ENCODE assay signal across 1 cellular context in the genomic region with DNA sequence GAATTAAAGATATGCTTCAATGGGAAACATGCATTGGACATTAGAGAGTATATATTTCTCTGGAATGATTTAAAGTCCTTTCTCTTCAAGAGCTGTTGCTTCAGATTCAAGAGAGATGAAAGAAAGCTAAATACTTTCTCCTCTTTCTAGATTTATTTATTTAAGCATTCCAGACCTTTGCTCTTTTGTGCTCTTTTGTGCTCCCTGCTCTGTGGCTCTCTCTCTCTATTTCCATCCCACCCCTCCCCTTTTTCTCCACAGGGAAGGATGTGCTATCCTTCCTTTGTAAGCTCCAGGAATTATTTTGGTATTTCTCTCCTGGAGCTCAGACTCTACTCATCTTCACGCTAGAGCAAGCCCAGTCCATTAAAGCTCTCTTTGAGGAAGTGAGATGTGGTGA.
TF ChIP-seq lines count a peak whose summit lies in the region.

No MANE protein-coding gene starts in this region.

TF ChIP-seq in GM23338, 12 proteins besides CTCF, POLR2A, EP300 and RAD21 (continued from another document):
- TF ChIP-seq, protein P1, sequence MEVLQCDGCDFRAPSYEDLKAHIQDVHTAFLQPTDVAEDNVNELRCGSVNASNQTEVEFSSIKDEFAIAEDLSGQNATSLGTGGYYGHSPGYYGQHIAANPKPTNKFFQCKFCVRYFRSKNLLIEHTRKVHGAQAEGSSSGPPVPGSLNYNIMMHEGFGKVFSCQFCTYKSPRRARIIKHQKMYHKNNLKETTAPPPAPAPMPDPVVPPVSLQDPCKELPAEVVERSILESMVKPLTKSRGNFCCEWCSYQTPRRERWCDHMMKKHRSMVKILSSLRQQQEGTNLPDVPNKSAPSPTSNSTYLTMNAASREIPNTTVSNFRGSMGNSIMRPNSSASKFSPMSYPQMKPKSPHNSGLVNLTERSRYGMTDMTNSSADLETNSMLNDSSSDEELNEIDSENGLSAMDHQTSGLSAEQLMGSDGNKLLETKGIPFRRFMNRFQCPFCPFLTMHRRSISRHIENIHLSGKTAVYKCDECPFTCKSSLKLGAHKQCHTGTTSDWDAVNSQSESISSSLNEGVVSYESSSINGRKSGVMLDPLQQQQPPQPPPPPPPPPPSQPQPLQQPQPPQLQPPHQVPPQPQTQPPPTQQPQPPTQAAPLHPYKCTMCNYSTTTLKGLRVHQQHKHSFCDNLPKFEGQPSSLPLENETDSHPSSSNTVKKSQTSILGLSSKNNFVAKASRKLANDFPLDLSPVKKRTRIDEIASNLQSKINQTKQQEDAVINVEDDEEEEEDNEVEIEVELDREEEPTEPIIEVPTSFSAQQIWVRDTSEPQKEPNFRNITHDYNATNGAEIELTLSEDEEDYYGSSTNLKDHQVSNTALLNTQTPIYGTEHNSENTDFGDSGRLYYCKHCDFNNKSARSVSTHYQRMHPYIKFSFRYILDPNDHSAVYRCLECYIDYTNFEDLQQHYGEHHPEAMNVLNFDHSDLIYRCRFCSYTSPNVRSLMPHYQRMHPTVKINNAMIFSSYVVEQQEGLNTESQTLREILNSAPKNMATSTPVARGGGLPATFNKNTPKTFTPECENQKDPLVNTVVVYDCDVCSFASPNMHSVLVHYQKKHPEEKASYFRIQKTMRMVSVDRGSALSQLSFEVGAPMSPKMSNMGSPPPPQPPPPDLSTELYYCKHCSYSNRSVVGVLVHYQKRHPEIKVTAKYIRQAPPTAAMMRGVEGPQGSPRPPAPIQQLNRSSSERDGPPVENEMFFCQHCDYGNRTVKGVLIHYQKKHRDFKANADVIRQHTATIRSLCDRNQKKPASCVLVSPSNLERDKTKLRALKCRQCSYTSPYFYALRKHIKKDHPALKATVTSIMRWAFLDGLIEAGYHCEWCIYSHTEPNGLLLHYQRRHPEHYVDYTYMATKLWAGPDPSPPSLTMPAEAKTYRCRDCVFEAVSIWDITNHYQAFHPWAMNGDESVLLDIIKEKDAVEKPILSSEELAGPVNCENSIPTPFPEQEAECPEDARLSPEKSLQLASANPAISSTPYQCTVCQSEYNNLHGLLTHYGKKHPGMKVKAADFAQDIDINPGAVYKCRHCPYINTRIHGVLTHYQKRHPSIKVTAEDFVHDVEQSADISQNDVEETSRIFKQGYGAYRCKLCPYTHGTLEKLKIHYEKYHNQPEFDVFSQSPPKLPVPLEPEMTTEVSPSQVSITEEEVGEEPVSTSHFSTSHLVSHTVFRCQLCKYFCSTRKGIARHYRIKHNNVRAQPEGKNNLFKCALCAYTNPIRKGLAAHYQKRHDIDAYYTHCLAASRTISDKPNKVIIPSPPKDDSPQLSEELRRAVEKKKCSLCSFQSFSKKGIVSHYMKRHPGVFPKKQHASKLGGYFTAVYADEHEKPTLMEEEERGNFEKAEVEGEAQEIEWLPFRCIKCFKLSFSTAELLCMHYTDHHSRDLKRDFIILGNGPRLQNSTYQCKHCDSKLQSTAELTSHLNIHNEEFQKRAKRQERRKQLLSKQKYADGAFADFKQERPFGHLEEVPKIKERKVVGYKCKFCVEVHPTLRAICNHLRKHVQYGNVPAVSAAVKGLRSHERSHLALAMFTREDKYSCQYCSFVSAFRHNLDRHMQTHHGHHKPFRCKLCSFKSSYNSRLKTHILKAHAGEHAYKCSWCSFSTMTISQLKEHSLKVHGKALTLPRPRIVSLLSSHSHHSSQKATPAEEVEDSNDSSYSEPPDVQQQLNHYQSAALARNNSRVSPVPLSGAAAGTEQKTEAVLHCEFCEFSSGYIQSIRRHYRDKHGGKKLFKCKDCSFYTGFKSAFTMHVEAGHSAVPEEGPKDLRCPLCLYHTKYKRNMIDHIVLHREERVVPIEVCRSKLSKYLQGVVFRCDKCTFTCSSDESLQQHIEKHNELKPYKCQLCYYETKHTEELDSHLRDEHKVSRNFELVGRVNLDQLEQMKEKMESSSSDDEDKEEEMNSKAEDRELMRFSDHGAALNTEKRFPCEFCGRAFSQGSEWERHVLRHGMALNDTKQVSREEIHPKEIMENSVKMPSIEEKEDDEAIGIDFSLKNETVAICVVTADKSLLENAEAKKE (CRISPR knock-in tag; IDR thresholded peaks at IDR 0.05): 0 out of 2 replicates have a peak, but pooled peaks have one; percentile 57
- no peak for TF ChIP-seq STAT1 (IDR thresholded peaks at IDR 0.05; ENCODE audit: unreplicated experiment)
- no peak for TF ChIP-seq NANOG (IDR thresholded peaks at IDR 0.05; ENCODE audit: borderline replicate concordance)
- no peak for TF ChIP-seq POLR2AphosphoS5 (IDR thresholded peaks at IDR 0.05; ENCODE audit: low read depth)
